ENCODE assay signal across 3 cellular contexts in genomic region chr15:41817327-41817726, GRCh38.
"Had no signal": no experiment of that assay in that cellular context is flagged by ENCODE, and none has a peak within 500 bp of the region (broad histone marks: within the 10 kb centered on the region; RNA-seq: fewer than 3 reads in every experiment).

No MANE protein-coding gene starts in this region.

- H3K4me3 ChIP-seq: GM12878 had no signal

- ATAC-seq: GM12878 had no signal

- DNase-seq: GDM1, GF-D8 had no signal
